Comparison of ENCODE assay signal across 13 cellular contexts in the genomic region with DNA sequence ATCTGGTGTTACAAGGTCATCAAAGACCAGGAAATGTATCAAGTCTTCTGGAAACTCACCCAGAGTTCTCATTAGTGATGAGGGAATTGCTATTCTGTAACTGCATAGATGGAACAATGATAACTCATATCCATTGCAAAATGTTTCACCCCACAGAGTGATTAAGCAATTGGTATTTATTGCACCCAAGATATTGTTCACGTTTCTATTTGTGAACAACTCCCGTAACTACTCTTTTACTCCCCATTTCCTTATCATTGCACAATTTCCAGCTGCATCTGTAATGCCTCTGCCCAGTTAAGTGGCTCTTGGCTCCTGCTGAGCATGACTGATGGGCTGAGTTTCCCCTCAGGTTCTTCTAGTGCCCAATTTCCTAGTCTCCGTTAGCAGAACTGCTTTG.
A peak's percentile ranks its signal among the peaks of the same experiment; 100 is the strongest.
DNase-seq lines count a peak whose midpoint lies in the region; ATAC-seq and TF ChIP-seq lines count a peak whose summit lies in the region.
"Had no signal": no experiment of that assay in that cellular context is flagged by ENCODE, and none has a peak within 500 bp of the region (broad histone marks: within the 10 kb centered on the region; RNA-seq: fewer than 3 reads in every experiment).

No MANE protein-coding gene starts in this region.

- H3K27ac ChIP-seq in body of pancreas = peak overlapping the region in 1 of 4 donors; percentile 24
- peak overlapping the region in 1 of 2 donors; percentile 31 for H3K27ac ChIP-seq in left lung

- in situ Hi-C loops in KBM-7 (cut with MboI; ENCODE audit: low pct_unique_long_range_greater_than_20kb, low sequenced_read_pairs) = no loop called here

- H3K4me3 ChIP-seq in body of pancreas (no peak overlapping the region), left lung (no peak overlapping the region)
- H3K4me3 ChIP-seq: K562, spleen had no signal

- H3K27me3 ChIP-seq in body of pancreas (no peaks in the 10 kb centered on the region), left lung (no peaks in the 10 kb centered on the region)
- H3K27me3 ChIP-seq: spleen had no signal

- H3K36me3 ChIP-seq in body of pancreas (replicated peaks in 1 of 2; ENCODE audit: insufficient read depth in 1 of 2, low read depth in 2 of 2) (no peaks in the 10 kb centered on the region), left lung (no peaks in the 10 kb centered on the region)
- H3K36me3 ChIP-seq: spleen had no signal

- TF ChIP-seq CTCF in body of pancreas (IDR thresholded peaks at IDR 0.05) = no peak
- no peak for TF ChIP-seq CTCF in left lung (IDR thresholded peaks at IDR 0.05)

- H3K9me3 ChIP-seq in body of pancreas = no peaks in the 10 kb centered on the region
- peaks cover 0 to 4% of the 10 kb centered on the region in 2 donors for H3K9me3 ChIP-seq in left lung

- intact Hi-C loops in body of pancreas (cut with DNase I) (no loop called here), left lung (cut with DNase I) (no loop called here)

- WGBS in body of pancreas, 2 donors = 48 to 49% methylated on average over 3 of the region's 3 CpGs

- DNase-seq in AG08395 (ENCODE audit: low spot score) = peak; percentile 54
- peak; percentile 22 for DNase-seq in KBM-7
- peak in 1 of 4 donors; percentile 10 for DNase-seq in body of pancreas
- no peak for DNase-seq in left lung
- no peak for DNase-seq in activated CD4-positive, alpha-beta T cell treated with anti-CD3 and anti-CD28 coated beads, Interleukin-2, amount 50 U/mL, for 1 hour
- no peak for DNase-seq in epidermal melanocyte (ENCODE audit: insufficient read length, low spot score)
- no peak for DNase-seq in 8988T
- DNase-seq in stimulated activated CD4-positive, alpha-beta T cell treated with anti-CD3 and anti-CD28 coated beads, Interleukin-1b, Interleukin-23, amount 100 ng/mL, for 48 hours = no peak
- DNase-seq: activated CD4-positive, alpha-beta T cell treated with anti-CD3 and anti-CD28 coated beads, Interleukin-2, amount 50 U/mL, for 4 hours; caudate nucleus; NCI-H2081; spleen had no signal

- peak; percentile 78 for ATAC-seq in body of pancreas
- peak; percentile 24 for ATAC-seq in left lung
- ATAC-seq: K562 had no signal

- no peak for TF ChIP-seq POLR2A in body of pancreas (IDR thresholded peaks at IDR 0.05)

- H3K4me1 ChIP-seq in body of pancreas (no peaks in the 10 kb centered on the region), left lung (peaks cover 6% of the 10 kb centered on the region in 2 donors)

Comparison
In these comparisons a context has a peak if more than half of its experiments do, and no peak if none do; other contexts are left out.
1. DNase-seq: peak in AG08395 (single experiment) and KBM-7 (single experiment); none in left lung (0 of 2), activated CD4-positive, alpha-beta T cell treated with anti-CD3 and anti-CD28 coated beads, Interleukin-2, amount 50 U/mL, for 1 hour (single experiment), epidermal melanocyte (single experiment), 8988T (single experiment) and stimulated activated CD4-positive, alpha-beta T cell treated with anti-CD3 and anti-CD28 coated beads, Interleukin-1b, Interleukin-23, amount 100 ng/mL, for 48 hours (single experiment).